Comparison of ENCODE assay signal across 8 cellular contexts in the genomic region with DNA sequence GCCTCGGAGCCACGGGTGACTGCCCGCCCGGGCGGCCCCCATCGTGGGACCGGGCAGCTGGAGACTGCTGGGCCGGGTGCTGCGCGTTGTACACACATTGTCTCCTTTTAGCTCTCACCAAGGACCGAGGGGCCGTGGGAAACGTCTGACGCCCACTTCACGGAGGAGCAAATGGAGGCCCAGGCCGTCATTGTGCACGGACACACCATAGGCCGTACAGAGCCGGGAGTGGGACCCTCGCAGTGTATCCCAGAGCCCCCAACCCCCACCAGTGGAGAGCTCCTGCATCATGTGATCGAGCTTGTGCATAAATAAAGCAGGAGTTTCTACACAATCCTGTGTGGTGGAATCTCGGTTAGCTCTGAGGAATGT. TPM values are rescaled to one million over a fixed set of nuclear protein-coding genes. Genes with fewer than 3 reads are reported as not detected.
DNase-seq lines count a peak whose midpoint lies in the region; ATAC-seq and TF ChIP-seq lines count a peak whose summit lies in the region.

No MANE protein-coding gene starts in this region.

- H3K4me3 Mint-ChIP-seq in activated CD4-positive, alpha-beta T cell treated with anti-CD3 and anti-CD28 coated beads for 36 hours, result peak overlapping the region; percentile 70
- peak overlapping the region; percentile 79 for H3K4me3 Mint-ChIP-seq in memory B cell

- H3K27me3 ChIP-seq in tibial artery, result no peaks in the 10 kb centered on the region

- TF ChIP-seq POLR2A in NB4 (IDR thresholded peaks at IDR 0.05; ENCODE audit: extremely low read depth, insufficient read length), result no peak

- H3K9me3 ChIP-seq in tibial artery, result no peaks in the 10 kb centered on the region

- no peaks in the 10 kb centered on the region for H3K27me3 Mint-ChIP-seq in activated CD4-positive, alpha-beta T cell treated with anti-CD3 and anti-CD28 coated beads for 36 hours
- no peaks in the 10 kb centered on the region for H3K27me3 Mint-ChIP-seq in memory B cell

- peaks cover 6% of the 10 kb centered on the region for H3K36me3 Mint-ChIP-seq in activated CD4-positive, alpha-beta T cell treated with anti-CD3 and anti-CD28 coated beads for 36 hours (ENCODE audit: low read depth)
- peaks cover 2% of the 10 kb centered on the region for H3K36me3 Mint-ChIP-seq in memory B cell

- peaks cover 8 to 12% (median 11%) of the 10 kb centered on the region in 3 donors for H3K36me3 ChIP-seq in tibial artery

- DNase-seq in activated CD4-positive, alpha-beta T cell treated with anti-CD3 and anti-CD28 coated beads for 36 hours, result no peak
- no peak for DNase-seq in activated CD4-positive, alpha-beta T cell treated with anti-CD3 and anti-CD28 coated beads for 4 hours
- DNase-seq in NB4 (ENCODE audit: low read depth), result peak; percentile 53
- peak; percentile 11 for DNase-seq in cerebellar cortex (ENCODE audit: low spot score)
- peak in 1 of 2 donors; percentile 20 for DNase-seq in memory B cell (ENCODE audit: low spot score in 2 of 2)
- peak; percentile 23 to 68 for DNase-seq in tibial artery
- no peak for DNase-seq in NCI-H2171 treated with DMSO at 0.1 percent for 48 hours (lab: John Stamatoyannopoulos, UW)
- DNase-seq in A172 (ENCODE audit: low spot score), result no peak

- intact Hi-C loops in activated CD4-positive, alpha-beta T cell treated with anti-CD3 and anti-CD28 coated beads for 36 hours (cut with DNase I, micrococcal nuclease), result loop anchor here (1.0 to 10.0 kb wide), 9 partner anchors 24 to 760 kb away; a partner anchor contains a TSS
- intact Hi-C loops in tibial artery (cut with DNase I; ENCODE audit: low total_unique reads), result no loop called here

- CTCF ChIA-PET in activated CD4-positive, alpha-beta T cell treated with anti-CD3 and anti-CD28 coated beads for 36 hours (lab: Charles Lee), result interaction anchor here (0.6 to 1.3 kb wide), 4 partner anchors 11 to 27 kb away, joined by 3 to 5 read pairs (median 3); no protein-coding TSS in a partner anchor

- no peak overlapping the region for H3K27ac Mint-ChIP-seq in activated CD4-positive, alpha-beta T cell treated with anti-CD3 and anti-CD28 coated beads for 36 hours
- no peak overlapping the region for H3K27ac Mint-ChIP-seq in memory B cell

- H3K4me1 Mint-ChIP-seq in activated CD4-positive, alpha-beta T cell treated with anti-CD3 and anti-CD28 coated beads for 36 hours, result peaks cover 10% of the 10 kb centered on the region
- peaks cover 14% of the 10 kb centered on the region for H3K4me1 Mint-ChIP-seq in memory B cell

- H3K9me3 Mint-ChIP-seq in activated CD4-positive, alpha-beta T cell treated with anti-CD3 and anti-CD28 coated beads for 36 hours (ENCODE audit: low read depth), result no peaks in the 10 kb centered on the region
- H3K9me3 Mint-ChIP-seq in memory B cell, result no peaks in the 10 kb centered on the region

- peak overlapping the region; percentile 73 to 79 for H3K27ac ChIP-seq in tibial artery

- ATAC-seq in activated CD4-positive, alpha-beta T cell treated with anti-CD3 and anti-CD28 coated beads for 36 hours, result no peak
- no peak for ATAC-seq in memory B cell (ENCODE audit: low read depth)

- peaks cover 0 to 17% (median 10%) of the 10 kb centered on the region in 4 donors for H3K4me1 ChIP-seq in tibial artery

- no peak for TF ChIP-seq CTCF in NB4 (IDR thresholded peaks at IDR 0.05; ENCODE audit: low read depth, low read length)
- TF ChIP-seq CTCF in tibial artery (IDR thresholded peaks at IDR 0.05), result no peak

- H3K4me3 ChIP-seq in NB4 (ENCODE audit: low read depth, low read length) (peak overlapping the region; percentile 92), tibial artery (peak overlapping the region; percentile 96 to 99)

- POLR2A ChIA-PET in activated CD4-positive, alpha-beta T cell treated with anti-CD3 and anti-CD28 coated beads for 36 hours (lab: Charles Lee), result interaction anchor here (1.0 kb wide), 2 partner anchors 25 to 27 kb away, joined by 3 read pairs; no protein-coding TSS in a partner anchor

RNA-seq across cellular contexts. Expression of a gene that starts 0.7 kb away (rescaled TPM):
- total RNA-seq in activated CD4-positive, alpha-beta T cell treated with anti-CD3 and anti-CD28 coated beads for 36 hours, result 10 to 100 TPM; 20.5 to 21.9 TPM
- total RNA-seq in A172 (2014; rRNA removed; shearing (Covaris generic)), result 111 and 134 TPM in 2 replicates

RNA-seq across cellular contexts. Expression of a gene that starts 24.0 kb away (rescaled TPM):
- total RNA-seq in activated CD4-positive, alpha-beta T cell treated with anti-CD3 and anti-CD28 coated beads for 36 hours, result 100 to 1,000 TPM; 132 to 150 TPM
- total RNA-seq in A172 (2014; rRNA removed; shearing (Covaris generic)), result 89.1 and 99.4 TPM in 2 replicates

Comparison
In these comparisons a context has a peak if more than half of its experiments do, and no peak if none do; other contexts are left out.
1. DNase-seq: peak in NB4 (single experiment), cerebellar cortex (single experiment) and tibial artery (2 of 2); none in activated CD4-positive, alpha-beta T cell treated with anti-CD3 and anti-CD28 coated beads for 36 hours (single experiment), activated CD4-positive, alpha-beta T cell treated with anti-CD3 and anti-CD28 coated beads for 4 hours (0 of 2), NCI-H2171 treated with DMSO at 0.1 percent for 48 hours (single experiment) and A172 (single experiment).